In the genomic region with DNA sequence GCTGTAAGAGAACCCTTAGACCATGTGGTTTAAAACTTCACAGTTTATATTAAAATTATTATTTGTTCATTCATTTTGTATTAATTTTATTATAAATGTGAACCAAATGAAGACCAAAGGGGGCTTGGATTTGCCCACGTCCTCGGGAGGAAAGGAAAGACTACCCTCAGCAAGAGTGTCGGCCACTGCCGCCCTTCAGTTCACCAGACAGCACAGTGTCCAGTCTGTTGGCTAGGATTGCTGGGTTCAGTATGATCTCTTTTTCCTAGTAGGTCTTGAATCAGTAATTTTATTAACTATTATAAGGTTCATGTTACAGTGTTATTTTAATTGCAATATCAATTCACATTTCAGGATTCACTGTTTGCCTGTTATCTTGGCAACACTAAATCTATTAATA, we compare ENCODE assay signal across 23 cellular contexts.
"Had no signal": no experiment of that assay in that cellular context is flagged by ENCODE, and none has a peak within 500 bp of the region (broad histone marks: within the 10 kb centered on the region; RNA-seq: fewer than 3 reads in every experiment).

No MANE protein-coding gene starts in this region.

- H3K27ac ChIP-seq: colonic mucosa, esophagus muscularis mucosa, foreskin keratinocyte, heart right ventricle, prostate gland, right atrium auricular region, sigmoid colon, thoracic aorta, tibial nerve, upper lobe of left lung had no signal

- H3K4me3 ChIP-seq: colonic mucosa, esophagus muscularis mucosa, heart right ventricle, lung, mucosa of descending colon, prostate gland, right atrium auricular region, sigmoid colon, skin epidermis, thoracic aorta, tibial nerve, upper lobe of left lung had no signal

- H3K27me3 ChIP-seq: colonic mucosa, esophagus muscularis mucosa, foreskin keratinocyte, heart right ventricle, right atrium auricular region, sigmoid colon, tibial nerve, upper lobe of left lung had no signal

- H3K36me3 ChIP-seq: colonic mucosa, esophagus muscularis mucosa, heart right ventricle, prostate gland, right atrium auricular region, sigmoid colon, thoracic aorta, tibial nerve, upper lobe of left lung had no signal

- H3K9me3 ChIP-seq: colonic mucosa, esophagus muscularis mucosa, heart right ventricle, mucosa of descending colon, prostate gland, right atrium auricular region, sigmoid colon, thoracic aorta, tibial nerve, upper lobe of left lung had no signal

- DNase-seq: colonic mucosa; effector memory CD4-positive, alpha-beta T cell; foreskin keratinocyte; glutamatergic neuron; heart right ventricle; hippocampal formation; mucosa of descending colon; naive thymus-derived CD4-positive, alpha-beta T cell; sigmoid colon; stimulated activated CD4-positive, alpha-beta T cell treated with anti-CD3 and anti-CD28 coated beads, Interleukin-15, amount 100 ng/mL, for 24 hours; stimulated activated CD4-positive, alpha-beta T cell treated with anti-CD3 and anti-CD28 coated beads, Interleukin-2, amount 100 ng/mL, for 48 hours; stimulated activated naive B cell treated with anti-CD40 and anti-IgM and Interleukin-4, amounts not matched to agents 10 μg/mL and 1 μg/mL and 100 μg/mL, for 72 hours; upper lobe of left lung had no signal

- H3K4me1 ChIP-seq: colonic mucosa, prostate gland, upper lobe of left lung had no signal

- FAIRE-seq: endothelial cell of umbilical vein, keratinocyte, urothelium cell line had no signal
